Comparison of ENCODE assay signal across 8 cellular contexts in the genomic region with DNA sequence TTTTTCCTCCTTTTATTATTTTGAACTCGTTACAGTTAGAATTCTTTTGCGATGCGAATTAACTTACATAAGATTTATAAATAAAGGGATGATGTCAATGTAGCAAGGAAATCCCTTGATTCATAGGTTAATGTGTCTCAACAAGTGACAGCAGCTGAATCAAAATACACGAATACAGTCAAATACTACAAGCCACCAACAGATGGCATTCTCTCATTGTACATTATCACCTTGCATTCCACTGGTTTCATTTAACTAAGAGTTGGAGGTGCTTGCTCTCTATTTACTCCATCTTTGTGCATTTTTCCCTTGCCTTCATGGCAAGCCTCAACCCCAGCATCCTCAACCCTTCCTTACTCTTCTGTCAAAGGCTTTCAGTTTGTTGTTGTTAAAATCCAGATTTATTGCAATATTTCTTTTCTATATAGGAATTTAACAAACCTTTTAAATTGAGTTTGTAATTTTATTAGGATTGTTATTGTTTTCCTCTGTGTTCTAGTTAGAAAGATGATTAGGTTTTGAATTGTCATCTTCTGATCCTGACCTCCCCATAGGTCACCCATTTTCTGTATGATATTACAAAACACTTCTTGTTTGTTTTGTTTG.
DNase-seq lines count a peak whose midpoint lies in the region; TF ChIP-seq lines count a peak whose summit lies in the region.

No MANE protein-coding gene starts in this region.

- no peaks in the 10 kb centered on the region for H3K9me2 ChIP-seq in Karpas-422 (replicated peaks; ENCODE audit: insufficient read depth, low read length)

- H3K9me3 ChIP-seq in HAP-1 (no peaks in the 10 kb centered on the region), Karpas-422 (ENCODE audit: low read length) (no peaks in the 10 kb centered on the region), Peyer's patch (no peaks in the 10 kb centered on the region), neural progenitor cell (ENCODE audit: low read depth) (no peaks in the 10 kb centered on the region)

- H3K36me3 ChIP-seq in HAP-1 (replicated peaks): no peaks in the 10 kb centered on the region
- no peaks in the 10 kb centered on the region for H3K36me3 ChIP-seq in Karpas-422 (ENCODE audit: insufficient read depth, low read length)
- H3K36me3 ChIP-seq in Peyer's patch: no peaks in the 10 kb centered on the region
- no peaks in the 10 kb centered on the region for H3K36me3 ChIP-seq in neural progenitor cell

- H4K20me1 ChIP-seq in Karpas-422 (ENCODE audit: insufficient read depth, low read depth, low read length): no peaks in the 10 kb centered on the region
- H4K20me1 ChIP-seq in neural progenitor cell (ENCODE audit: low read depth): no peaks in the 10 kb centered on the region

- H3K4me3 Mint-ChIP-seq in neural progenitor cell: no peak overlapping the region

- H3F3A ChIP-seq in neural progenitor cell (ENCODE audit: low read depth): no peaks in the 10 kb centered on the region

- peak; percentile 91 for TF ChIP-seq CTCF in 22Rv1 (IDR thresholded peaks at IDR 0.05)
- TF ChIP-seq CTCF in GM10266 (IDR thresholded peaks at IDR 0.05; ENCODE audit: control insufficient read depth, insufficient read depth, low read depth, missing control alignments): peak; percentile 63
- TF ChIP-seq CTCF in Peyer's patch (IDR thresholded peaks at IDR 0.05): peak in 5 of 6 experiments; percentile 24 to 78 (median 69)
- TF ChIP-seq CTCF in epithelial cell of proximal tubule (conservative IDR thresholded peaks at IDR 0.05; ENCODE audit: low read depth, low read length): peak; percentile 67
- peak; percentile 77 for TF ChIP-seq CTCF in neural progenitor cell (IDR thresholded peaks at IDR 0.05)

- H3K27ac Mint-ChIP-seq in neural progenitor cell: no peak overlapping the region

- no peak for TF ChIP-seq POLR2A in Peyer's patch (IDR thresholded peaks at IDR 0.05)

- DNase-seq in GM10266 (ENCODE audit: extremely low spot score) (peak; percentile 50), HAP-1 (ENCODE audit: low spot score in 2 of 2) (peak; percentile 21 to 76), Karpas-422 (peak; percentile 83), Peyer's patch (no peak), epithelial cell of proximal tubule (ENCODE audit: low read depth) (peak; percentile 60), neural progenitor cell (ENCODE audit: low spot score) (peak; percentile 71), NCI-H187 (lab: John Stamatoyannopoulos, UW) (no peak)

- H2AFZ ChIP-seq in Karpas-422 (ENCODE audit: low read length) (no peak overlapping the region), neural progenitor cell (replicated peaks) (peak overlapping the region; percentile 53)

- no peaks in the 10 kb centered on the region for H3K36me3 Mint-ChIP-seq in neural progenitor cell

- H3K9me3 Mint-ChIP-seq in neural progenitor cell: peaks cover 6% of the 10 kb centered on the region

- H3K9ac ChIP-seq in Karpas-422 (ENCODE audit: low read length) (no peak overlapping the region), neural progenitor cell (no peak overlapping the region)

- H3K27ac ChIP-seq in 22Rv1: no peak overlapping the region
- H3K27ac ChIP-seq in Karpas-422 (ENCODE audit: low read length): no peak overlapping the region
- H3K27ac ChIP-seq in Peyer's patch: no peak overlapping the region
- no peak overlapping the region for H3K27ac ChIP-seq in neural progenitor cell

- H3K79me2 ChIP-seq in Karpas-422 (ENCODE audit: low read length) (no peaks in the 10 kb centered on the region), neural progenitor cell (ENCODE audit: low read depth) (no peaks in the 10 kb centered on the region)

- no peaks in the 10 kb centered on the region for H3K4me1 Mint-ChIP-seq in neural progenitor cell

- in situ Hi-C loops in HAP-1 (cut with MboI; ENCODE audit: low sequenced_read_pairs): no loop called here

- H3K4me3 ChIP-seq in HAP-1 (no peak overlapping the region), Karpas-422 (ENCODE audit: low read length) (no peak overlapping the region), Peyer's patch (no peak overlapping the region), epithelial cell of proximal tubule (ENCODE audit: low read depth, low read length) (no peak overlapping the region), neural progenitor cell (no peak overlapping the region)

- H3K4me2 ChIP-seq in Karpas-422 (ENCODE audit: low read depth, low read length, poor library complexity, severe bottlenecking): no peak overlapping the region
- no peak overlapping the region for H3K4me2 ChIP-seq in neural progenitor cell

- H3K4me1 ChIP-seq in HAP-1 (no peaks in the 10 kb centered on the region), Karpas-422 (ENCODE audit: low read length) (no peaks in the 10 kb centered on the region), Peyer's patch (no peaks in the 10 kb centered on the region), neural progenitor cell (no peaks in the 10 kb centered on the region)

- H3K27me3 ChIP-seq in HAP-1 (ENCODE audit: low read depth) (no peaks in the 10 kb centered on the region), Karpas-422 (ENCODE audit: low read length) (no peaks in the 10 kb centered on the region), Peyer's patch (no peaks in the 10 kb centered on the region), neural progenitor cell (no peaks in the 10 kb centered on the region)

- H3K27me3 Mint-ChIP-seq in neural progenitor cell (ENCODE audit: insufficient read depth, low read depth): no peaks in the 10 kb centered on the region

Comparison
In these comparisons a context has a peak if more than half of its experiments do, and no peak if none do; other contexts are left out.
1. DNase-seq: peak in GM10266 (single experiment), HAP-1 (2 of 2), Karpas-422 (single experiment), epithelial cell of proximal tubule (single experiment) and neural progenitor cell (single experiment); none in Peyer's patch (0 of 3) and NCI-H187 (0 of 2).
2. Peak in every context shown above with its lines, with median percentiles within 50 percentile points of each other: CTCF ChIP-seq.